In the genomic region with DNA sequence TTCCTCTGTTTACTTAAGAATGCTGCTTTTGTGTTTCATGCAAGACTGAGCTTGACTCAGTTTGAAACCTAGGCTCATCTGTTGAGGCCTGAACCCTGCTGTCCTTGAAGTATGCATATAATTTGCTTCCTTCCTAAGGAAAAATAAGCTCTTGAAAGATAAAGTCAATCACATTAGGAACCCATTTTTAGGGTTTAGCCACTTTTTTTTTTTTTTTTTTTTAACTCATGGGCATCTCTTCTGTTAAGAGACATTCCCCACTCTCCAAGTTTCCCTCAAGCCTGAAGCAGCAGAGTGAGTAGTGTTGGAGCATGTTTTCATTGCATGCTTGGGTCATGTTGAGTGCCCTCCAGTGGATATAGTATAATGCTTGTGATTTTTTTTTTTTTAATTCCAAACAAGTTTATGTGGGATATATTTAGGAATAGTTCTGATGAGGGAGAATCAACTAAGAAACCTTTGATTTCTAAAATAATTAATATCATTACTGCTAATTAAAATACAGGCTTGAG, we compare ENCODE assay signal across 8 cellular contexts. TPM values are rescaled to one million over a fixed set of nuclear protein-coding genes. Genes with fewer than 3 reads are reported as not detected.
DNase-seq lines count a peak whose midpoint lies in the region; ATAC-seq and TF ChIP-seq lines count a peak whose summit lies in the region.

No MANE protein-coding gene starts in this region.

- H3K27ac ChIP-seq in iPS-18a (ENCODE audit: low read length) (no peak overlapping the region), thoracic aorta (no peak overlapping the region)

- H3K27me3 Mint-ChIP-seq in activated naive CD4-positive, alpha-beta T cell treated with anti-CD3 and anti-CD28 coated beads, Interleukin-2, amount 50 U/mL, for 24 hours: no peaks in the 10 kb centered on the region
- no peaks in the 10 kb centered on the region for H3K27me3 Mint-ChIP-seq in activated naive CD4-positive, alpha-beta T cell treated with anti-CD3 and anti-CD28 coated beads for 36 hours (ENCODE audit: low read depth)
- H3K27me3 Mint-ChIP-seq in activated naive CD8-positive, alpha-beta T cell treated with anti-CD3 and anti-CD28 coated beads for 36 hours: peaks cover 3% of the 10 kb centered on the region

- H3K36me3 Mint-ChIP-seq in activated naive CD4-positive, alpha-beta T cell treated with anti-CD3 and anti-CD28 coated beads, Interleukin-2, amount 50 U/mL, for 24 hours: no peaks in the 10 kb centered on the region
- H3K36me3 Mint-ChIP-seq in activated naive CD4-positive, alpha-beta T cell treated with anti-CD3 and anti-CD28 coated beads for 36 hours (ENCODE audit: low read depth): peaks cover 1% of the 10 kb centered on the region
- peaks cover 13% of the 10 kb centered on the region for H3K36me3 Mint-ChIP-seq in activated naive CD8-positive, alpha-beta T cell treated with anti-CD3 and anti-CD28 coated beads for 36 hours

- ATAC-seq in thoracic aorta (ENCODE audit: insufficient number of reproducible peaks, low FRiP score, low read depth): no peak
- no peak for ATAC-seq in HG02885 (IDR thresholded peaks at IDR 0.05; ENCODE audit: poor library complexity, unreplicated experiment)

- H3K4me1 ChIP-seq in iPS-18a (ENCODE audit: control insufficient read depth, low read depth, low read length) (peaks cover 65% of the 10 kb centered on the region), thoracic aorta (ENCODE audit: control insufficient read depth in 1 of 2, low read depth in 2 of 2) (peaks cover 52 to 65% of the 10 kb centered on the region in 2 donors)

- peak overlapping the region; percentile 62 for H3K27ac Mint-ChIP-seq in activated naive CD4-positive, alpha-beta T cell treated with anti-CD3 and anti-CD28 coated beads, Interleukin-2, amount 50 U/mL, for 24 hours
- H3K27ac Mint-ChIP-seq in activated naive CD4-positive, alpha-beta T cell treated with anti-CD3 and anti-CD28 coated beads for 36 hours: no peak overlapping the region
- no peak overlapping the region for H3K27ac Mint-ChIP-seq in activated naive CD8-positive, alpha-beta T cell treated with anti-CD3 and anti-CD28 coated beads for 36 hours

- H3K4me3 Mint-ChIP-seq in activated naive CD4-positive, alpha-beta T cell treated with anti-CD3 and anti-CD28 coated beads, Interleukin-2, amount 50 U/mL, for 24 hours: peak overlapping the region; percentile 98
- no peak overlapping the region for H3K4me3 Mint-ChIP-seq in activated naive CD4-positive, alpha-beta T cell treated with anti-CD3 and anti-CD28 coated beads for 36 hours
- peak overlapping the region; percentile 86 for H3K4me3 Mint-ChIP-seq in activated naive CD8-positive, alpha-beta T cell treated with anti-CD3 and anti-CD28 coated beads for 36 hours

- CTCF ChIA-PET in activated naive CD4-positive, alpha-beta T cell treated with anti-CD3 and anti-CD28 coated beads for 36 hours (lab: Charles Lee): interaction anchor here (0.6 to 1.2 kb wide), 6 partner anchors 11 to 1700 kb away, joined by 3 to 5 read pairs (median 4); no protein-coding TSS in a partner anchor

- peak; percentile 36 for TF ChIP-seq CTCF in thoracic aorta (IDR thresholded peaks at IDR 0.05)

- intact Hi-C loops in activated naive CD4-positive, alpha-beta T cell treated with anti-CD3 and anti-CD28 coated beads for 36 hours (cut with micrococcal nuclease): loop anchor here (5.0 to 10.0 kb wide), 6 partner anchors 34 to 1182 kb away; no protein-coding TSS in a partner anchor

- peaks cover 4% of the 10 kb centered on the region for H3K27me3 ChIP-seq in iPS-18a (ENCODE audit: control insufficient read depth, insufficient read depth, low read length)
- no peaks in the 10 kb centered on the region for H3K27me3 ChIP-seq in thoracic aorta (replicated peaks; ENCODE audit: insufficient read depth)

- H3K9ac ChIP-seq in iPS-18a (ENCODE audit: low read length): peak overlapping the region; percentile 24

- H3K36me3 ChIP-seq in iPS-18a (ENCODE audit: control insufficient read depth, low read depth, low read length) (no peaks in the 10 kb centered on the region), thoracic aorta (no peaks in the 10 kb centered on the region)

- DNase-seq in activated naive CD4-positive, alpha-beta T cell treated with anti-CD3 and anti-CD28 coated beads for 36 hours: no peak
- DNase-seq in Kasumi-1 (lab: John Stamatoyannopoulos, UW): peak; percentile 43 to 46
- no peak for DNase-seq in activated naive CD8-positive, alpha-beta T cell treated with anti-CD3 and anti-CD28 coated beads for 36 hours
- DNase-seq in thoracic aorta (ENCODE audit: low spot score): no peak
- DNase-seq in NK-92 (lab: John Stamatoyannopoulos, UW; ENCODE audit: unreplicated experiment): no peak

- H3K9me3 Mint-ChIP-seq in activated naive CD4-positive, alpha-beta T cell treated with anti-CD3 and anti-CD28 coated beads, Interleukin-2, amount 50 U/mL, for 24 hours: no peaks in the 10 kb centered on the region
- H3K9me3 Mint-ChIP-seq in activated naive CD4-positive, alpha-beta T cell treated with anti-CD3 and anti-CD28 coated beads for 36 hours: no peaks in the 10 kb centered on the region
- no peaks in the 10 kb centered on the region for H3K9me3 Mint-ChIP-seq in activated naive CD8-positive, alpha-beta T cell treated with anti-CD3 and anti-CD28 coated beads for 36 hours

- peak overlapping the region; percentile 98 for H3K4me3 ChIP-seq in iPS-18a (ENCODE audit: low read length)
- H3K4me3 ChIP-seq in thoracic aorta: peak overlapping the region; percentile 98

- peaks cover 72% of the 10 kb centered on the region for H3K4me1 Mint-ChIP-seq in activated naive CD4-positive, alpha-beta T cell treated with anti-CD3 and anti-CD28 coated beads, Interleukin-2, amount 50 U/mL, for 24 hours
- peaks cover 61% of the 10 kb centered on the region for H3K4me1 Mint-ChIP-seq in activated naive CD4-positive, alpha-beta T cell treated with anti-CD3 and anti-CD28 coated beads for 36 hours (ENCODE audit: low read depth)
- H3K4me1 Mint-ChIP-seq in activated naive CD8-positive, alpha-beta T cell treated with anti-CD3 and anti-CD28 coated beads for 36 hours: peaks cover 66% of the 10 kb centered on the region

- H3K9me3 ChIP-seq in iPS-18a (ENCODE audit: control insufficient read depth, low read depth, low read length): no peaks in the 10 kb centered on the region
- H3K9me3 ChIP-seq in thoracic aorta: no peaks in the 10 kb centered on the region

RNA-seq across cellular contexts. Expression of a gene that starts 3.6 kb away (rescaled TPM):
- 100 to 1,000 TPM; 106 to 115 TPM for total RNA-seq in activated naive CD4-positive, alpha-beta T cell treated with anti-CD3 and anti-CD28 coated beads for 36 hours
- 100 to 1,000 TPM; 132 to 141 TPM for total RNA-seq in activated naive CD8-positive, alpha-beta T cell treated with anti-CD3 and anti-CD28 coated beads for 36 hours
- 100 to 1,000 TPM; 317 to 595 TPM for total RNA-seq in thoracic aorta

Comparison
In these comparisons a context has a peak if more than half of its experiments do, and no peak if none do; other contexts are left out.
1. DNase-seq: peak in Kasumi-1 (2 of 2); none in activated naive CD4-positive, alpha-beta T cell treated with anti-CD3 and anti-CD28 coated beads for 36 hours (single experiment), activated naive CD8-positive, alpha-beta T cell treated with anti-CD3 and anti-CD28 coated beads for 36 hours (single experiment), thoracic aorta (single experiment) and NK-92 (single experiment).